Comparison of ENCODE assay signal across 8 cellular contexts in the genomic region with DNA sequence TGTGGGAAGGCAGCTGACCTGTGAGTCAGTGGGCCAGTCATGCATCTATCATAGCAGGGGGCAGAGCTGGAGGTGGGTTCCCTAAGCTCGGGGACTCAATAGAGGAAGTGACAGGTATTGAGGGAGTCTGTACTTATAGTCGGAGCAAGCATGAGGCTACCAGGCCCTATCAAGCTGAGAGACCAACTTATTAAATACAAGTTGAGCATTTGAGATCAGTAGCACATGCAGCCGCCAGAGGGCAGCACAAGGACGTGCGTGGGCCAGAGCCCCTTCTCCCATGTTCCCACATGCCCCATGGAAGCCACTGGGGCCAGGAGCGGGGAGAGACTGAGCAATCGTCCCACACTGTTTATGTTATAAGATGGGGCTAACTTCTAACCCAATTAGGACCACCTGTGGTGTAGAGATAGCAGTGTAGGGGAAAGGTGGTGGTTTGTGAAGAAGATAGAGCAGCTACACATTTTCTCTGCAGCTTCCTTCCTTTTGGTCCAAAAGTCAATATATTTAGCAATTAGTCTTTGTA. TPM values are rescaled to one million over a fixed set of nuclear protein-coding genes. Genes with fewer than 3 reads are reported as not detected.
DNase-seq lines count a peak whose midpoint lies in the region; ATAC-seq, FAIRE-seq and TF ChIP-seq lines count a peak whose summit lies in the region.

No MANE protein-coding gene starts in this region.

- H3K4me2 ChIP-seq in KMS-11 (no peak overlapping the region), GM12878 (ENCODE audit: control insufficient read depth, insufficient read depth) (no peak overlapping the region)

- RAD21 ChIA-PET in GM12878 (lab: Charles Lee; ENCODE audit: unreplicated experiment) = interaction anchor here (0.6 to 4.3 kb wide), 17 partner anchors 10 to 969 kb away, joined by 3 to 32 read pairs (median 5); a partner anchor contains a TSS

- H3K4me3 ChIP-seq in KMS-11 (IDR thresholded peaks at IDR 0.05; ENCODE audit: insufficient read depth, low read depth, low read length) (no peak overlapping the region), GM12878 (no peak overlapping the region)

- H3K79me2 ChIP-seq in KMS-11 (ENCODE audit: insufficient read depth, low read depth) = no peaks in the 10 kb centered on the region
- H3K79me2 ChIP-seq in GM12878 (ENCODE audit: control insufficient read depth, insufficient read depth, low read length) = no peaks in the 10 kb centered on the region

- H3K9ac ChIP-seq in KMS-11 (no peak overlapping the region), GM12878 (ENCODE audit: control insufficient read depth, insufficient read depth, low read length) (no peak overlapping the region)

- H4K20me1 ChIP-seq in KMS-11 (ENCODE audit: insufficient read depth) (no peaks in the 10 kb centered on the region), GM12878 (ENCODE audit: control insufficient read depth, insufficient read depth) (no peaks in the 10 kb centered on the region)

- no peaks in the 10 kb centered on the region for H3K4me1 ChIP-seq in KMS-11 (ENCODE audit: low read depth, poor library complexity, severe bottlenecking)
- H3K4me1 ChIP-seq in GM12878 (ENCODE audit: control insufficient read depth, insufficient read depth, low read length) = no peaks in the 10 kb centered on the region

- SMC1A ChIA-PET in GM12878 (lab: Charles Lee; ENCODE audit: uncharacterized antibody, unreplicated experiment) = interaction anchor here (0.7 to 4.7 kb wide), 22 partner anchors 9 to 684 kb away, joined by 3 to 57 read pairs (median 4); a partner anchor contains a TSS

- no TSS peak for BruUV-seq in GM12878 (replicated peaks; lab: Mats Ljungman, UMichigan)

- DNase-seq in AG09319 (ENCODE audit: extremely low read depth, low read depth) (peak; percentile 2), T-helper 2 cell (peak; percentile 17 to 54 (median 31)), GM12878 (ENCODE audit: low read depth, low spot score) (no peak), kidney glomerular epithelial cell (lab: John Stamatoyannopoulos, UW) (peak; percentile 62), pons (ENCODE audit: low spot score) (no peak)
- DNase-seq in stimulated activated CD8-positive, alpha-beta memory T cell treated with anti-CD3 and anti-CD28 coated beads, Interleukin-15, amount 100 ng/mL, for 48 hours (ENCODE audit: low read depth in 2 of 2) = peak; percentile 27 to 28

- no peaks in the 10 kb centered on the region; the same call in 1 of the 3 replicates for H3K9me3 ChIP-seq in GM12878 (replicated peaks; ENCODE audit: control insufficient read depth, insufficient read depth, low read length)

- H3K27me3 ChIP-seq in KMS-11 (ENCODE audit: insufficient read depth, low read depth) = no peaks in the 10 kb centered on the region
- H3K27me3 ChIP-seq in GM12878 (replicated peaks in 1 of 2; ENCODE audit: control insufficient read depth in 2 of 2, insufficient read depth in 2 of 2, low read length in 1 of 2) = no peaks in the 10 kb centered on the region

- TF ChIP-seq POLR2A in GM12878 (IDR thresholded peaks at IDR 0.05; ENCODE audit: low read depth, low read length) = no peak

- no peak for FAIRE-seq in GM12878 (lab: Jason Lieb, UNC)

- H2AFZ ChIP-seq in KMS-11 (ENCODE audit: low read depth) (peak overlapping the region; percentile 60), GM12878 (ENCODE audit: control insufficient read depth, low read depth, low read length) (peak overlapping the region; percentile 49)

- peak; percentile 44 for TF ChIP-seq RAD21 in GM12878 (IDR thresholded peaks at IDR 0.05; ENCODE audit: insufficient read depth, low read depth, low read length)

- no peak for TF ChIP-seq EP300 in GM12878 (IDR thresholded peaks at IDR 0.05; ENCODE audit: borderline replicate concordance in 1 of 2, control insufficient read depth in 1 of 2, low read depth in 2 of 2, low read length in 2 of 2)

- WGBS in GM12878 (ENCODE audit: insufficient coverage, insufficient replicate concordance, low lambda C conversion rate, missing lambda C conversion rate) = 5% methylated on average over 7 of the region's 7 CpGs

- ATAC-seq in GM18502 (IDR thresholded peaks at IDR 0.05; ENCODE audit: poor library complexity, unreplicated experiment) (peak; percentile 80), GM12878 (peak; percentile 97)

- POLR2A ChIA-PET in GM12878 (lab: Charles Lee) = interaction anchor here (0.9 kb wide), 1 partner anchor 97 kb away, joined by 4 read pairs; no protein-coding TSS in a partner anchor

- peak; percentile 56 for TF ChIP-seq CTCF in AG09319 (IDR thresholded peaks at IDR 0.05; ENCODE audit: low read depth, low read length)
- peak; percentile 96 for TF ChIP-seq CTCF in KMS-11 (conservative IDR thresholded peaks at IDR 0.05; ENCODE audit: low read depth, low read length)
- TF ChIP-seq CTCF in GM12878 (IDR thresholded peaks at IDR 0.05 in 2 of 3, conservative IDR thresholded peaks at IDR 0.05 in 1 of 3; ENCODE audit: control insufficient read depth in 2 of 3, extremely low read depth in 1 of 3, insufficient read depth in 1 of 3, low read depth in 3 of 3, low read length in 3 of 3) = peak; percentile 72 to 89 (median 73)

- no peaks in the 10 kb centered on the region for H3K36me3 ChIP-seq in KMS-11 (ENCODE audit: insufficient read depth)
- H3K36me3 ChIP-seq in GM12878 (ENCODE audit: control insufficient read depth in 2 of 2, insufficient read depth in 2 of 2, low read length in 1 of 2) = peaks cover 0 to 10% of the 10 kb centered on the region in 2 experiments; a peak in 2 of 4 replicates

- CTCF ChIA-PET in GM12878 (lab: Yijun Ruan, JAX) = interaction anchor here (0.6 to 7.9 kb wide), 44 partner anchors 13 to 1251 kb away, joined by 3 to 148 read pairs (median 4); a partner anchor contains a TSS

- H3K27ac ChIP-seq in KMS-11 (no peak overlapping the region), GM12878 (ENCODE audit: control insufficient read depth, insufficient read depth) (no peak overlapping the region)

- intact Hi-C loops in GM12878 (cut with micrococcal nuclease; ENCODE audit: unreplicated experiment) = loop anchor here (5.0 kb wide), 1 partner anchor 125 kb away; no protein-coding TSS in a partner anchor

- in situ Hi-C loops in GM12878 (cut with MboI) = no loop called here

TF ChIP-seq in GM12878, 131 proteins besides CTCF, POLR2A, EP300 and RAD21 (continues in another document):
- TF ChIP-seq IRF4 (IDR thresholded peaks at IDR 0.05; ENCODE audit: low read depth, low read length) (no peak), ZZZ3 (IDR thresholded peaks at IDR 0.05; ENCODE audit: control insufficient read depth, insufficient read length, low read depth) (no peak)

RNA-seq across cellular contexts. Expression of a gene that starts 13.0 kb away (rescaled TPM):
- total RNA-seq in GM12878 (2013; cell fraction: nucleolus; rRNA removed) = 2.9 and 4.2 TPM in 2 replicates
- 0.11 and 0.17 TPM in 2 replicates for total RNA-seq in GM12878 (2014; rRNA removed)
- 0.49 and 0.60 TPM in 2 replicates for total RNA-seq in GM12878 (2014; rRNA removed; fragmentation: Illumina TruSeq; extraction: Trizol)
- 0.21 TPM in 2 replicates for total RNA-seq in GM12878 (2021)
- polyA plus RNA-seq in GM12878 (2011; ENCODE audit: low read depth) = not detected
- 0.24 and 0.35 TPM in 2 replicates for polyA plus RNA-seq in GM12878 (2011; rRNA removed)
- polyA plus RNA-seq in GM12878 (2011; cell fraction: cytosol; rRNA removed) = 0.03 and 0.08 TPM in 2 replicates
- 0.60 and 0.64 TPM in 2 replicates for polyA plus RNA-seq in GM12878 (2011; cell fraction: nucleus; rRNA removed)
- 0.10 and 0.39 TPM in 2 replicates for polyA plus RNA-seq in GM12878 (2012)
- polyA plus RNA-seq in GM12878 (2014; fragmentation: Illumina TruSeq; extraction: Trizol) = 0.16 and 0.44 TPM in 2 replicates
- under 1 TPM; 0.08 to 0.15 TPM for polyA plus RNA-seq in GM12878 (2014; fragmentation: Nextera tagmentation; extraction: Ambion mirVana)
- 0.15 and 0.35 TPM in 2 replicates for polyA plus RNA-seq in GM12878 (2014; rRNA removed)
- polyA plus RNA-seq in GM12878 (2016; fragmentation: Nextera tagmentation; extraction: Ambion mirVana) = under 1 TPM in 1 of 2 experiments, not detected in 1; 0.17 TPM
- polyA minus RNA-seq in GM12878 (2011; rRNA and poly(A)+ RNA removed) = 0.29 and 0.77 TPM in 2 replicates
- polyA minus RNA-seq in GM12878 (2011; cell fraction: cytosol; rRNA and poly(A)+ RNA removed) = not detected in 2 replicates
- 0.36 and 1.5 TPM in 2 replicates for polyA minus RNA-seq in GM12878 (2011; cell fraction: nucleus; rRNA and poly(A)+ RNA removed)

RNA-seq across cellular contexts. Expression of a gene that starts 17.0 kb away (rescaled TPM):
- total RNA-seq in GM12878 (2013; cell fraction: nucleolus; rRNA removed) = 21.1 and 27.3 TPM in 2 replicates
- 6.6 and 7.8 TPM in 2 replicates for total RNA-seq in GM12878 (2014; rRNA removed)
- total RNA-seq in GM12878 (2014; rRNA removed; fragmentation: Illumina TruSeq; extraction: Trizol) = 9.5 and 9.7 TPM in 2 replicates
- 7.3 and 7.5 TPM in 2 replicates for total RNA-seq in GM12878 (2021)
- polyA plus RNA-seq in GM12878 (2011; ENCODE audit: low read depth) = 7.8 TPM
- 12.0 and 13.7 TPM in 2 replicates for polyA plus RNA-seq in GM12878 (2011; rRNA removed)
- 13.2 and 13.4 TPM in 2 replicates for polyA plus RNA-seq in GM12878 (2011; cell fraction: cytosol; rRNA removed)
- polyA plus RNA-seq in GM12878 (2011; cell fraction: nucleus; rRNA removed) = 10.9 and 11.2 TPM in 2 replicates
- 6.5 and 9.7 TPM in 2 replicates for polyA plus RNA-seq in GM12878 (2012)
- 10.0 and 10.4 TPM in 2 replicates for polyA plus RNA-seq in GM12878 (2014; fragmentation: Illumina TruSeq; extraction: Trizol)
- polyA plus RNA-seq in GM12878 (2014; fragmentation: Nextera tagmentation; extraction: Ambion mirVana) = 10 to 100 TPM in 1 of 2 experiments, 1 to 10 TPM in 1; 9.8 to 16.7 TPM
- 11.3 and 13.1 TPM in 2 replicates for polyA plus RNA-seq in GM12878 (2014; rRNA removed)
- 1 to 10 TPM; 6.3 to 7.1 TPM for polyA plus RNA-seq in GM12878 (2016; fragmentation: Nextera tagmentation; extraction: Ambion mirVana)
- polyA minus RNA-seq in GM12878 (2011; rRNA and poly(A)+ RNA removed) = 20.9 and 21.9 TPM in 2 replicates
- 2.9 and 4.0 TPM in 2 replicates for polyA minus RNA-seq in GM12878 (2011; cell fraction: cytosol; rRNA and poly(A)+ RNA removed)
- polyA minus RNA-seq in GM12878 (2011; cell fraction: nucleus; rRNA and poly(A)+ RNA removed) = 5.4 and 10.3 TPM in 2 replicates

Comparison
In these comparisons a context has a peak if more than half of its experiments do, and no peak if none do; other contexts are left out.
1. DNase-seq: peak in AG09319 (single experiment), T-helper 2 cell (5 of 5), kidney glomerular epithelial cell (single experiment) and stimulated activated CD8-positive, alpha-beta memory T cell treated with anti-CD3 and anti-CD28 coated beads, Interleukin-15, amount 100 ng/mL, for 48 hours (2 of 2); none in GM12878 (single experiment) and pons (single experiment).
2. Peak in every context shown above with its lines, with median percentiles within 50 percentile points of each other: CTCF ChIP-seq.